In the genomic region with DNA sequence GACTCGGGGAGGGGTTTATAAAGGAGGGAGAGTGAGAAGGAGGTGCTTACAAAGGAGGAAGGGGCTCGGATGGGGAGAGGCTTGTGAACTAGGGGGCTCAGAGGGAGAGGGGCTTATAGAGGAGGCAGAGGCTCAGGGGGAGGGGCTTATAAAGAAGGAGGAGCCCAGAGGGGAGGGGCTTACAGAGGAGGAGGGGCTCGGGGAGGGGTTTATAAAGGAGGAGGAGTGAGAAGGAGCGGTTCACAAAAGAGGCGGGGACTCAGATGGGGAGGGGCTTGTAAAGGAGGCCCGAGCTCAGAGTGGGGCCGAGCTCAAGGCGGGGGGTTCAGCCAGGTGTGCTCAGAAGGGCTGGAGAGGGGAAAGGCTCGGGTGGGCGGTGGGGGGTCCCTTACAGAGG, we compare ENCODE assay signal across 1 cellular context.
TF ChIP-seq lines count a peak whose summit lies in the region.

No MANE protein-coding gene starts in this region.

TF ChIP-seq in IMR-90, 13 proteins besides CTCF, POLR2A, EP300 and RAD21 (continued from another document):
- TF ChIP-seq MAZ (IDR thresholded peaks at IDR 0.05; ENCODE audit: borderline replicate concordance, low read depth, low read length) = no peak
- TF ChIP-seq BHLHE40 (IDR thresholded peaks at IDR 0.05; ENCODE audit: low read depth, low read length) = no peak
- no peak for TF ChIP-seq CEBPB (IDR thresholded peaks at IDR 0.05; ENCODE audit: low read depth, low read length)
- TF ChIP-seq MAFK (IDR thresholded peaks at IDR 0.05; ENCODE audit: low read depth, low read length) = no peak
TF ChIP-seq in IMR-90: peak in this region for 0.
